ENCODE assay signal across 2 cellular contexts in genomic region chr7:115117748-115118147, GRCh38.
A peak's percentile ranks its signal among the peaks of the same experiment; 100 is the strongest.
TF ChIP-seq lines count a peak whose summit lies in the region.

No MANE protein-coding gene starts in this region.

TF ChIP-seq in A549, 52 proteins besides CTCF, POLR2A, EP300 and RAD21 (continued from another document):
- TF ChIP-seq USF2 (IDR thresholded peaks at IDR 0.05) (no peak), JUNB (IDR thresholded peaks at IDR 0.05) (0 out of 2 replicates have a peak, but pooled peaks have one; percentile 10), BCL3 (IDR thresholded peaks at IDR 0.05) (no peak), MAZ (IDR thresholded peaks at IDR 0.05; ENCODE audit: borderline replicate concordance, low read depth, low read length) (no peak), E2F6 (IDR thresholded peaks at IDR 0.05; ENCODE audit: borderline replicate concordance, low read depth) (no peak), ZNF302 (CRISPR knock-in tag; IDR thresholded peaks at IDR 0.05) (no peak)

TF ChIP-seq in GM23338, 12 proteins besides CTCF, POLR2A, EP300 and RAD21 (continued from another document):
- no peak for TF ChIP-seq ZNF462 (CRISPR knock-in tag; IDR thresholded peaks at IDR 0.05)
- no peak for TF ChIP-seq ZNF114 (CRISPR knock-in tag; IDR thresholded peaks at IDR 0.05)
- TF ChIP-seq POLR2AphosphoS5 (IDR thresholded peaks at IDR 0.05; ENCODE audit: low read depth) = no peak
- TF ChIP-seq STAT1 (IDR thresholded peaks at IDR 0.05; ENCODE audit: unreplicated experiment) = no peak
- TF ChIP-seq JUNB (IDR thresholded peaks at IDR 0.05; ENCODE audit: unreplicated experiment) = no peak
- TF ChIP-seq ZNF331 (CRISPR knock-in tag; IDR thresholded peaks at IDR 0.05; ENCODE audit: low read depth) = no peak
- no peak for TF ChIP-seq ETS1 (IDR thresholded peaks at IDR 0.05)
- no peak for TF ChIP-seq EZH2 (IDR thresholded peaks at IDR 0.05; ENCODE audit: low read depth, unreplicated experiment)
TF ChIP-seq in GM23338: peak in this region for 0.
